In the genomic region with DNA sequence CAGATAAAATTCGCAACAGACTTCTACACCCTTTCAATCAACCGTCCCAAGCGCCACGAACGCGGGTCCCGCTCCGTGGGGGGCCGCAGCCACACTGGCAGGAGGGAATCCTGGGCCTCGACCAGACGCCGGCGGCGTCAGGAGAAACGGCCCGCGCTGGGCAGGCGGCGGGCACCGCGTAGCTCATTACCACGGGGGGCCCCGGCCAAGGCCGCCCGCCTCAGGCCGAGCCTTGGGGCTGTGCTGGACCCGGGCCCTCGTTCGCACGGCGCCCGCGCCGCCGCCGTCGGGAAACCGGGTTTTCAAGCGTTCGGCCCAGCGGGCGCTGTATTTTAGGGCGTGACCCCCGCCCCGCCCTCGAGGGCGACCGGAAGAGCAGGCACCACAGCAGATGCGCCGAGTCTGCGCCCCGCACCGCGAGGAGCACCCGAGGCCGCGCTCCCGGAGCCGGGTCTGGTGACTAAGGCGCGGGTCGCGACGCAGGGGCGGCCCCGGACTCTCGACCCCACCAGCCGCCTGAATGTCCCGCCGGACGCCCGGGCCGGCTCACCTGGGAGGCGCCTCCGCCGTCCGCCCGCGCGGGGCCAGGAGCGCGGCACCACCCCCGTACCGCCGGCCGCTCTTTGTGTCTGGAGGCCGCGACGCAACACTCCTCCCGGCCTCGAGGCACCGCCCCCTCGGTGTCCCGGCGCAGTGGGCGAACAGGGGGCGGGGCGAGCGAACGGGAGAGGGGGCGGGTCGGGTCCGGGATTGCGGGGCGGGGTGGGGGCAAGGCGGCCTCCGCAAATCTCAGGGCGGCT, we compare ENCODE assay signal across 8 cellular contexts. TPM values are rescaled to one million over a fixed set of nuclear protein-coding genes. Genes with fewer than 3 reads are reported as not detected.
DNase-seq lines count a peak whose midpoint lies in the region; ATAC-seq and TF ChIP-seq lines count a peak whose summit lies in the region.

Gene NINL, minus strand, starts transcription at position 627 of the 800 bp plus-strand sequence. CDS start 58,944 bp downstream, outside the sequence.

- H3K36me3 Mint-ChIP-seq in stimulated activated effector memory CD8-positive, alpha-beta T cell treated with anti-CD3 and anti-CD28 coated beads, Interleukin-12 subunit alpha, Interleukin-12 subunit beta, amount 100 ng/mL, for 72 hours: no peaks in the 10 kb centered on the region

- DNase-seq in CD1c-positive myeloid dendritic cell (ENCODE audit: extremely low spot score): peak; percentile 7
- DNase-seq in NCI-H2196 (lab: John Stamatoyannopoulos, UW; ENCODE audit: unreplicated experiment): peak; percentile 75
- peak; percentile 77 for DNase-seq in activated CD8-positive, alpha-beta memory T cell treated with anti-CD3 and anti-CD28 coated beads, Interleukin-2, amount 50 U/mL, for 48 hours
- no peak for DNase-seq in epithelial cell of proximal tubule (ENCODE audit: low read depth)
- DNase-seq in mucosa of gallbladder (ENCODE audit: low spot score): peak; percentile 31
- DNase-seq in stimulated activated effector memory CD8-positive, alpha-beta T cell treated with anti-CD3 and anti-CD28 coated beads, Interleukin-12 subunit alpha, Interleukin-12 subunit beta, amount 100 ng/mL, for 72 hours (ENCODE audit: low spot score in 2 of 2): peak; percentile 24 to 70

- ATAC-seq in GM21786 (IDR thresholded peaks at IDR 0.05; ENCODE audit: unreplicated experiment): peak; percentile 63
- ATAC-seq in stimulated activated effector memory CD8-positive, alpha-beta T cell treated with anti-CD3 and anti-CD28 coated beads, Interleukin-12 subunit alpha, Interleukin-12 subunit beta, amount 100 ng/mL, for 72 hours: peak; percentile 87
- ATAC-seq in HG02840 (IDR thresholded peaks at IDR 0.05; ENCODE audit: low FRiP score, unreplicated experiment): no peak

- peak within 1 kb of the TSS; percentile 69 for H3K4me3 ChIP-seq in epithelial cell of proximal tubule (ENCODE audit: low read depth, low read length)

- H3K4me1 Mint-ChIP-seq in stimulated activated effector memory CD8-positive, alpha-beta T cell treated with anti-CD3 and anti-CD28 coated beads, Interleukin-12 subunit alpha, Interleukin-12 subunit beta, amount 100 ng/mL, for 72 hours: peaks cover 6% of the 10 kb centered on the region

- no peak within 1 kb of the TSS for H3K27ac Mint-ChIP-seq in stimulated activated effector memory CD8-positive, alpha-beta T cell treated with anti-CD3 and anti-CD28 coated beads, Interleukin-12 subunit alpha, Interleukin-12 subunit beta, amount 100 ng/mL, for 72 hours

- peak within 1 kb of the TSS; percentile 66 for H3K4me3 Mint-ChIP-seq in stimulated activated effector memory CD8-positive, alpha-beta T cell treated with anti-CD3 and anti-CD28 coated beads, Interleukin-12 subunit alpha, Interleukin-12 subunit beta, amount 100 ng/mL, for 72 hours

- no peaks in the 10 kb centered on the region for H3K9me3 Mint-ChIP-seq in stimulated activated effector memory CD8-positive, alpha-beta T cell treated with anti-CD3 and anti-CD28 coated beads, Interleukin-12 subunit alpha, Interleukin-12 subunit beta, amount 100 ng/mL, for 72 hours

- TF ChIP-seq CTCF in epithelial cell of proximal tubule (conservative IDR thresholded peaks at IDR 0.05; ENCODE audit: low read depth, low read length): no peak

RNA-seq across cellular contexts. Expression of gene NINL, which starts in this region (rescaled TPM):
- total RNA-seq in epithelial cell of proximal tubule: 6.5 and 13.5 TPM in 2 replicates
- 20.8 TPM for total RNA-seq in mucosa of gallbladder
